1 cellular context compared by ENCODE assay signal in the genomic region with DNA sequence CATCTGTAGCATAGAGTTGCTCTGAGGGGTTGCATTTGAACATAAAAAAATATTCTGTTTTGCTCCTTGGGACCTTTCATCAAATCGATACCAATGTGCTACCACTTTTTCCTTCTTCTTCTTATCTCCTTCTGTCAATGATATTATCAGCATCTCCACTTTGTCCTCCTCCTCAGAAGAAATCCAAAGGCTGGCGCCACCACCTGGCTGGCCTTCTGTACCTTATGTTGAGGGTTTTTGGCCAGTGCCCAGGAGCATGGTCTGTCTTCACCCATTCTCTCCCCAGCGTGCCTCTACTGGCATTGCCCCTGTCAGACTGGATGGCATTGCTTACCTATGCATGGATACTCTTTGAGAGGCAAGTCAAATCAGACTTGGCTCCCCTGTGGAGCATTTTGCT.
TF ChIP-seq lines count a peak whose summit lies in the region.

No MANE protein-coding gene starts in this region.

TF ChIP-seq in IMR-90, 13 proteins besides CTCF, POLR2A, EP300 and RAD21 (continued from another document):
- TF ChIP-seq, protein P1, sequence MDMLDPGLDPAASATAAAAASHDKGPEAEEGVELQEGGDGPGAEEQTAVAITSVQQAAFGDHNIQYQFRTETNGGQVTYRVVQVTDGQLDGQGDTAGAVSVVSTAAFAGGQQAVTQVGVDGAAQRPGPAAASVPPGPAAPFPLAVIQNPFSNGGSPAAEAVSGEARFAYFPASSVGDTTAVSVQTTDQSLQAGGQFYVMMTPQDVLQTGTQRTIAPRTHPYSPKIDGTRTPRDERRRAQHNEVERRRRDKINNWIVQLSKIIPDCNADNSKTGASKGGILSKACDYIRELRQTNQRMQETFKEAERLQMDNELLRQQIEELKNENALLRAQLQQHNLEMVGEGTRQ (IDR thresholded peaks at IDR 0.05; ENCODE audit: low read depth, low read length): no peak
- TF ChIP-seq FOS (IDR thresholded peaks at IDR 0.05; ENCODE audit: low read depth, low read length) (no peak), RFX5 (IDR thresholded peaks at IDR 0.05; ENCODE audit: low read depth, low read length) (no peak), CHD1 (IDR thresholded peaks at IDR 0.05; ENCODE audit: low read depth, low read length) (no peak), RCOR1 (IDR thresholded peaks at IDR 0.05; ENCODE audit: insufficient replicate concordance, low read length) (no peak)
- TF ChIP-seq, protein P2, sequence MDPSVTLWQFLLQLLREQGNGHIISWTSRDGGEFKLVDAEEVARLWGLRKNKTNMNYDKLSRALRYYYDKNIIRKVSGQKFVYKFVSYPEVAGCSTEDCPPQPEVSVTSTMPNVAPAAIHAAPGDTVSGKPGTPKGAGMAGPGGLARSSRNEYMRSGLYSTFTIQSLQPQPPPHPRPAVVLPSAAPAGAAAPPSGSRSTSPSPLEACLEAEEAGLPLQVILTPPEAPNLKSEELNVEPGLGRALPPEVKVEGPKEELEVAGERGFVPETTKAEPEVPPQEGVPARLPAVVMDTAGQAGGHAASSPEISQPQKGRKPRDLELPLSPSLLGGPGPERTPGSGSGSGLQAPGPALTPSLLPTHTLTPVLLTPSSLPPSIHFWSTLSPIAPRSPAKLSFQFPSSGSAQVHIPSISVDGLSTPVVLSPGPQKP (IDR thresholded peaks at IDR 0.05; ENCODE audit: borderline replicate concordance, low read depth, low read length): no peak
